18 cellular contexts compared by ENCODE assay signal in the genomic region with DNA sequence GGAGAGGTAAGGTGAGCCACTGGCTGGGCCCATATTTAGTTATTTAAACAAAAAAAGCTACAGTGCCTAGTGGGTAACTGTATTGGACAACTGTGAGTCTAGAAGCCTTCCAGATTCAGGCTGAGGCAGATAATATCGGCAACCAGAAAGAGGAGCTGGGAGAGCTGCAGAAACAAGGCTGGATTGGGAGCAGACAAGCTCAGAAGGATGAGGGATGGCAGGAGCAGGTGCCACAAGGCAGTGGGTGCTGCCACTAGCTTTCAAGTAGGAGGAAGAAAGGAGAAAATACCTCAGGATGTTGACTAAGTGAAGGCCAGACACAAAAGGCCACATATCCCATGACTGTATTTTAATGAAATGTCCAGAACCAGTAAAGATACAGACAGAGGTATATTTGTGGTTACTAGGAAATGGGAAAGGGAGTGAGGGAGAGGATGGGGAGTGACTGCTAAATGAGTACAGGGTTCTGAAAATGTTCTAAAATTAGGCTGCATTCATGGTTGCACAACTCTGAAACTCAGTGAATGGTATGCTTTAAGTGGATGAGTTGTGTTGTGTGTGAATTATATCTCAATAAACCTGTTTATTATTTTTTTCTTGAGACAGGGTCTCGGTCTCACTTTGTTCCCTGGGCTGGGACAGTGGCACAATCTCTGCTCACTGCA. TPM values are rescaled to one million over a fixed set of nuclear protein-coding genes. Genes with fewer than 3 reads are reported as not detected.
DNase-seq lines count a peak whose midpoint lies in the region; ATAC-seq and TF ChIP-seq lines count a peak whose summit lies in the region.
"Had no signal": no experiment of that assay in that cellular context is flagged by ENCODE, and none has a peak within 500 bp of the region (broad histone marks: within the 10 kb centered on the region; RNA-seq: fewer than 3 reads in every experiment).

No MANE protein-coding gene starts in this region.

- H3K36me3 ChIP-seq in CD8-positive, alpha-beta T cell (ENCODE audit: insufficient read depth, low read length) = peaks cover 12% of the 10 kb centered on the region
- H3K36me3 ChIP-seq in HEK293 (ENCODE audit: control insufficient read depth in 2 of 2, insufficient read depth in 1 of 2, low read length in 2 of 2) = peaks cover 0 to 28% of the 10 kb centered on the region in 2 experiments; a peak in 2 of 3 replicates

- H3K4me3 Mint-ChIP-seq in CD8-positive, alpha-beta T cell = no peak overlapping the region
- H3K4me3 Mint-ChIP-seq in activated T-helper 17 cell treated with anti-CD3 and anti-CD28 coated beads, Interleukin-2, amount 50 U/mL, for 72 hours = no peak overlapping the region
- H3K4me3 Mint-ChIP-seq in endothelial cell (ENCODE audit: unreplicated experiment) = no peak overlapping the region
- H3K4me3 Mint-ChIP-seq: B cell, T-helper 17 cell had no signal

- H3K27me3 Mint-ChIP-seq in CD8-positive, alpha-beta T cell (ENCODE audit: low read depth) = no peaks in the 10 kb centered on the region
- H3K27me3 Mint-ChIP-seq in activated T-helper 17 cell treated with anti-CD3 and anti-CD28 coated beads, Interleukin-2, amount 50 U/mL, for 72 hours = no peaks in the 10 kb centered on the region
- peaks cover 15% of the 10 kb centered on the region for H3K27me3 Mint-ChIP-seq in endothelial cell (ENCODE audit: unreplicated experiment)
- H3K27me3 Mint-ChIP-seq: B cell, T-helper 17 cell had no signal

- no peak overlapping the region for H3K4me3 ChIP-seq in CD8-positive, alpha-beta T cell (ENCODE audit: low read depth, low read length)
- no peak overlapping the region for H3K4me3 ChIP-seq in HEK293 (ENCODE audit: low read depth, low read length)
- H3K4me3 ChIP-seq: skin epidermis, testis had no signal

- no peak for ATAC-seq in CD8-positive, alpha-beta T cell
- no peak for ATAC-seq in activated T-helper 17 cell treated with anti-CD3 and anti-CD28 coated beads, Interleukin-2, amount 50 U/mL, for 72 hours (replicated peaks)
- no peak for ATAC-seq in GM19351 (IDR thresholded peaks at IDR 0.05; ENCODE audit: unreplicated experiment)
- ATAC-seq: activated CD4-positive, CD25-positive, alpha-beta regulatory T cell treated with anti-CD3 and anti-CD28 coated beads, Interleukin-2, amount 50 U/mL, for 24 hours; left ventricle myocardium superior; T-helper 17 cell had no signal

- no peak for DNase-seq in CD8-positive, alpha-beta T cell
- DNase-seq in kidney tubule cell (ENCODE audit: low spot score) (peak; percentile 42), endothelial cell (ENCODE audit: low spot score) (no peak)
- no peak for DNase-seq in activated CD4-positive, alpha-beta T cell treated with anti-CD3 and anti-CD28 coated beads for 48 hours
- DNase-seq: foreskin melanocyte; left ventricle myocardium superior; NCI-H146; NCI-H2227 treated with DMSO at 0.1 percent for 48 hours; stimulated activated CD4-positive, alpha-beta T cell treated with anti-CD3 and anti-CD28 coated beads, Interleukin-4, amount 100 ng/mL, for 24 hours; T-helper 17 cell; testis had no signal

- POLR2A ChIA-PET in CD8-positive, alpha-beta T cell (lab: Charles Lee) = no interaction called here
- POLR2A ChIA-PET in HEK293 (lab: Yijun Ruan, JAX) = no interaction called here

- H3K27ac ChIP-seq in CD8-positive, alpha-beta T cell (ENCODE audit: low read depth, low read length) = no peak overlapping the region
- H3K27ac ChIP-seq in HEK293 (ENCODE audit: extremely low read depth, low read depth, low read length) = no peak overlapping the region
- H3K27ac ChIP-seq: skin epidermis, testis had no signal

- peaks cover 25% of the 10 kb centered on the region for H3K36me3 Mint-ChIP-seq in CD8-positive, alpha-beta T cell
- H3K36me3 Mint-ChIP-seq in activated T-helper 17 cell treated with anti-CD3 and anti-CD28 coated beads, Interleukin-2, amount 50 U/mL, for 72 hours (ENCODE audit: low read depth) = peaks cover 32% of the 10 kb centered on the region
- H3K36me3 Mint-ChIP-seq in endothelial cell (ENCODE audit: low read depth, unreplicated experiment) = peaks cover 9% of the 10 kb centered on the region

- CTCF ChIA-PET in CD8-positive, alpha-beta T cell (lab: Charles Lee) = interaction anchor here (1.0 to 1.1 kb wide), 2 partner anchors 10 to 34 kb away, joined by 3 to 4 read pairs; no protein-coding TSS in a partner anchor
- CTCF ChIA-PET in HEK293 (lab: Yijun Ruan, JAX) = no interaction called here

- no peaks in the 10 kb centered on the region for H3K9me3 ChIP-seq in CD8-positive, alpha-beta T cell (ENCODE audit: low read length)
- H3K9me3 ChIP-seq in HEK293 (ENCODE audit: control insufficient read depth, insufficient read depth, low read depth, low read length) = no peaks in the 10 kb centered on the region
- H3K9me3 ChIP-seq: testis had no signal

- H3K9me3 Mint-ChIP-seq in CD8-positive, alpha-beta T cell = no peaks in the 10 kb centered on the region
- H3K9me3 Mint-ChIP-seq in activated T-helper 17 cell treated with anti-CD3 and anti-CD28 coated beads, Interleukin-2, amount 50 U/mL, for 72 hours = no peaks in the 10 kb centered on the region
- H3K9me3 Mint-ChIP-seq in endothelial cell (ENCODE audit: unreplicated experiment) = no peaks in the 10 kb centered on the region

- H3K4me1 Mint-ChIP-seq in CD8-positive, alpha-beta T cell (ENCODE audit: low read depth) = peaks cover 3% of the 10 kb centered on the region
- peaks cover 4% of the 10 kb centered on the region for H3K4me1 Mint-ChIP-seq in activated T-helper 17 cell treated with anti-CD3 and anti-CD28 coated beads, Interleukin-2, amount 50 U/mL, for 72 hours
- H3K4me1 Mint-ChIP-seq in endothelial cell (ENCODE audit: unreplicated experiment) = peaks cover 11% of the 10 kb centered on the region
- H3K4me1 Mint-ChIP-seq: B cell had no signal

- peak overlapping the region; percentile 63 for H3K27ac Mint-ChIP-seq in CD8-positive, alpha-beta T cell
- H3K27ac Mint-ChIP-seq in activated T-helper 17 cell treated with anti-CD3 and anti-CD28 coated beads, Interleukin-2, amount 50 U/mL, for 72 hours = peak overlapping the region; percentile 47
- no peak overlapping the region for H3K27ac Mint-ChIP-seq in endothelial cell (ENCODE audit: unreplicated experiment)
- H3K27ac Mint-ChIP-seq: B cell, T-helper 17 cell had no signal

- H3K27me3 ChIP-seq in CD8-positive, alpha-beta T cell (ENCODE audit: insufficient read depth, low read length) = no peaks in the 10 kb centered on the region
- H3K27me3 ChIP-seq: testis had no signal

- H3K4me1 ChIP-seq in CD8-positive, alpha-beta T cell (ENCODE audit: insufficient read depth, low read length) = no peaks in the 10 kb centered on the region
- peaks cover 4% of the 10 kb centered on the region for H3K4me1 ChIP-seq in HEK293 (ENCODE audit: control insufficient read depth, insufficient read depth, low read length)

- intact Hi-C loops in CD8-positive, alpha-beta T cell (cut with DNase I, micrococcal nuclease) = no loop called here

- no peak for TF ChIP-seq CTCF in CD8-positive, alpha-beta T cell (IDR thresholded peaks at IDR 0.05)
- TF ChIP-seq CTCF in HEK293 (tag by site-specific recombination; IDR thresholded peaks at IDR 0.05) = no peak
- no peak for TF ChIP-seq CTCF in endothelial cell (IDR thresholded peaks at IDR 0.05; ENCODE audit: unreplicated experiment)

TF ChIP-seq in HEK293, 187 proteins besides CTCF, POLR2A, EP300 and RAD21:
- TF ChIP-seq WT1 (tag by site-specific recombination; IDR thresholded peaks at IDR 0.05) = peak; percentile 60
- peak; percentile 56 for TF ChIP-seq ZNF664 (tag by site-specific recombination; IDR thresholded peaks at IDR 0.05)
- no peak for TF ChIP-seq ZNF214 (tag by site-specific recombination; IDR thresholded peaks at IDR 0.05; ENCODE audit: borderline replicate concordance)
- TF ChIP-seq ZNF423 (tag by site-specific recombination; IDR thresholded peaks at IDR 0.05) = no peak
- no peak for TF ChIP-seq ZNF488 (tag by site-specific recombination; IDR thresholded peaks at IDR 0.05)
- TF ChIP-seq, protein P1, sequence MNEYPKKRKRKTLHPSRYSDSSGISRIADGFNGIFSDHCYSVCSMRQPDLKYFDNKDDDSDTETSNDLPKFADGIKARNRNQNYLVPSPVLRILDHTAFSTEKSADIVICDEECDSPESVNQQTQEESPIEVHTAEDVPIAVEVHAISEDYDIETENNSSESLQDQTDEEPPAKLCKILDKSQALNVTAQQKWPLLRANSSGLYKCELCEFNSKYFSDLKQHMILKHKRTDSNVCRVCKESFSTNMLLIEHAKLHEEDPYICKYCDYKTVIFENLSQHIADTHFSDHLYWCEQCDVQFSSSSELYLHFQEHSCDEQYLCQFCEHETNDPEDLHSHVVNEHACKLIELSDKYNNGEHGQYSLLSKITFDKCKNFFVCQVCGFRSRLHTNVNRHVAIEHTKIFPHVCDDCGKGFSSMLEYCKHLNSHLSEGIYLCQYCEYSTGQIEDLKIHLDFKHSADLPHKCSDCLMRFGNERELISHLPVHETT (tag by site-specific recombination; IDR thresholded peaks at IDR 0.05) = no peak

RNA-seq across cellular contexts. Expression of gene RAPSN, which starts 11.8 kb away (rescaled TPM):
- under 1 TPM; 0.84 to 0.94 TPM for total RNA-seq in CD8-positive, alpha-beta T cell
- 1 to 10 TPM; 1.1 to 1.7 TPM for total RNA-seq in activated T-helper 17 cell treated with anti-CD3 and anti-CD28 coated beads, Interleukin-2, amount 50 U/mL, for 72 hours
- 0.95 TPM for total RNA-seq in endothelial cell (ENCODE audit: unreplicated experiment)
- total RNA-seq: cerebellum had no signal

RNA-seq across cellular contexts. Expression of gene PSMC3, which starts 34.5 kb away (rescaled TPM):
- total RNA-seq in CD8-positive, alpha-beta T cell = 10 to 100 TPM; 58.1 to 63.4 TPM
- 100 to 1,000 TPM; 109 to 174 TPM for total RNA-seq in activated T-helper 17 cell treated with anti-CD3 and anti-CD28 coated beads, Interleukin-2, amount 50 U/mL, for 72 hours
- total RNA-seq in endothelial cell (ENCODE audit: unreplicated experiment) = 127 TPM

RNA-seq across cellular contexts. Expression of gene SLC39A13, which starts 52.3 kb away (rescaled TPM):
- 10 to 100 TPM; 34.0 to 34.6 TPM for total RNA-seq in CD8-positive, alpha-beta T cell
- total RNA-seq in activated T-helper 17 cell treated with anti-CD3 and anti-CD28 coated beads, Interleukin-2, amount 50 U/mL, for 72 hours = 10 to 100 TPM; 16.1 to 17.5 TPM
- 40.9 TPM for total RNA-seq in endothelial cell (ENCODE audit: unreplicated experiment)
